Comparison of ENCODE assay signal across 8 cellular contexts in genomic region chr7:74206589-74207120, GRCh38. TPM values are rescaled to one million over a fixed set of nuclear protein-coding genes. Genes with fewer than 3 reads are reported as not detected.
A peak's percentile ranks its signal among the peaks of the same experiment; 100 is the strongest.
DNase-seq lines count a peak whose midpoint lies in the region; ATAC-seq, FAIRE-seq and TF ChIP-seq lines count a peak whose summit lies in the region.

No MANE protein-coding gene starts in this region.

- H3K4me1 ChIP-seq in A549: peaks cover 19% of the 10 kb centered on the region
- H3K4me1 ChIP-seq in right cardiac atrium (ENCODE audit: control insufficient read depth, insufficient read depth, low read length): no peaks in the 10 kb centered on the region

- TF ChIP-seq RAD21 in A549 (conservative IDR thresholded peaks at IDR 0.05 in 1 of 2, IDR thresholded peaks at IDR 0.05 in 1 of 2): peak; percentile 91 to 95

- TF ChIP-seq CTCF in A549 (IDR thresholded peaks at IDR 0.05): peak; percentile 96
- TF ChIP-seq CTCF in GM13977 (IDR thresholded peaks at IDR 0.05; ENCODE audit: extremely low read depth, insufficient read depth, missing control alignments): peak; percentile 94

- FAIRE-seq in A549 (lab: Jason Lieb, UNC): no peak

- in situ Hi-C loops in GM13977 (cut with MboI; ENCODE audit: low pct_unique_long_range_greater_than_20kb, low sequenced_read_pairs, unreplicated experiment): loop anchor here (5.0 kb wide), 1 partner anchor 196 kb away; no protein-coding TSS in a partner anchor

- intact Hi-C loops in right cardiac atrium (cut with DNase I): loop anchor here (2.0 to 10.0 kb wide), 5 partner anchors 142 to 342 kb away; partner anchors contain the start of gene TMEM270 (in 2 of the 4)
- intact Hi-C loops in sciatic nerve (cut with DNase I): loop anchor here (5.0 kb wide), 1 partner anchor 191 kb away; no protein-coding TSS in a partner anchor

- no peaks in the 10 kb centered on the region for H3K27me3 ChIP-seq in right cardiac atrium (ENCODE audit: control insufficient read depth, insufficient read depth)

- TF ChIP-seq EP300 in A549 (IDR thresholded peaks at IDR 0.05): no peak

- H3K27ac ChIP-seq in A549 (peak overlapping the region; percentile 54 to 70; a peak in 4 of 6 replicates), right cardiac atrium (ENCODE audit: low read length) (no peak overlapping the region)

- H3K9me3 ChIP-seq in A549: no peaks in the 10 kb centered on the region
- no peaks in the 10 kb centered on the region for H3K9me3 ChIP-seq in right cardiac atrium (ENCODE audit: control insufficient read depth, low read length)

- POLR2A ChIA-PET in A549 (lab: Yijun Ruan, JAX): interaction anchor here (0.6 to 2.2 kb wide), 5 partner anchors 13 to 250 kb away, joined by 4 to 8 read pairs (median 4); partner anchors contain the start of gene EIF4H

- H3K4me3 ChIP-seq in A549 (no peak overlapping the region), right cardiac atrium (ENCODE audit: low read length) (no peak overlapping the region)

- ATAC-seq in A549 (peak; percentile 79 to 81), right cardiac atrium (peak; percentile 74 to 86), sciatic nerve (peak; percentile 86), GM19035 (IDR thresholded peaks at IDR 0.05; ENCODE audit: unreplicated experiment) (no peak)

- peak overlapping the region; percentile 83 for H3K4me2 ChIP-seq in A549

- peak; percentile 77 for DNase-seq in A549 (ENCODE audit: low read depth in 1 of 2, low spot score in 1 of 2)
- DNase-seq in GM13977 (ENCODE audit: low spot score): peak; percentile 83
- peak; percentile 41 for DNase-seq in NCI-H1105 (lab: John Stamatoyannopoulos, UW)
- peak; percentile 82 for DNase-seq in T-helper 9 cell
- peak in 57 of 58 donors; percentile 18 to 92 (median 69) for DNase-seq in anterior cingulate cortex (lab: John Stamatoyannopoulos, UW)
- peak; percentile 86 to 95 (median 94) for DNase-seq in right cardiac atrium
- DNase-seq in sciatic nerve (ENCODE audit: low spot score): peak; percentile 95

- CTCF ChIA-PET in A549 (lab: Yijun Ruan, JAX): interaction anchor here (0.6 to 28.4 kb wide), 82 partner anchors 9 to 565 kb away, joined by 3 to 684 read pairs (median 5); partner anchors contain the start of genes CLIP2, EIF4H, LIMK1 and RFC2

- WGBS in A549 (ENCODE audit: missing lambda C conversion rate): 21% methylated on average over 20 of the region's 23 CpGs
- WGBS in right cardiac atrium: 17% methylated on average over 23 of the region's 23 CpGs

- TF ChIP-seq POLR2A in A549 (IDR thresholded peaks at IDR 0.05; ENCODE audit: low read length): no peak

TF ChIP-seq in A549, 52 proteins besides CTCF, POLR2A, EP300 and RAD21:
- TF ChIP-seq SMC3 (IDR thresholded peaks at IDR 0.05): peak; percentile 98
- TF ChIP-seq FOSB (CRISPR knock-in tag; IDR thresholded peaks at IDR 0.05): no peak

RNA-seq across cellular contexts. Expression of gene LAT2, which starts 3.2 kb away (rescaled TPM):
- 2.9 and 3.0 TPM in 2 replicates for polyA plus RNA-seq in A549 (2011; rRNA removed)
- 1.3 and 1.7 TPM in 2 replicates for polyA plus RNA-seq in A549 (2012; cell fraction: cytosol; rRNA removed)
- polyA plus RNA-seq in A549 (2012; cell fraction: nucleus; rRNA removed): 3.1 and 3.8 TPM in 2 replicates
- polyA plus RNA-seq in A549 (2017; fragmentation: RNase III; extraction: RNeasy Plus Mini Kit Qiagen cat#74134 plus additional on column Dnase treatment): 0.83 to 1.0 TPM (median 0.97 TPM) in 3 replicates
- polyA minus RNA-seq in A549 (2011; rRNA and poly(A)+ RNA removed): 2.7 and 4.2 TPM in 2 replicates
- 1 to 10 TPM; 2.4 to 5.1 (median 3.8) TPM for total RNA-seq in right cardiac atrium
- polyA plus RNA-seq in right cardiac atrium: 2.1 TPM
- total RNA-seq in sciatic nerve: 12.5 TPM

RNA-seq across cellular contexts. Expression of gene EIF4H, which starts 32.5 kb away (rescaled TPM):
- 300 and 364 TPM in 2 replicates for polyA plus RNA-seq in A549 (2011; rRNA removed)
- 289 and 308 TPM in 2 replicates for polyA plus RNA-seq in A549 (2012; cell fraction: cytosol; rRNA removed)
- polyA plus RNA-seq in A549 (2012; cell fraction: nucleus; rRNA removed): 226 and 322 TPM in 2 replicates
- polyA plus RNA-seq in A549 (2017; fragmentation: RNase III; extraction: RNeasy Plus Mini Kit Qiagen cat#74134 plus additional on column Dnase treatment): 343 to 377 TPM (median 361 TPM) in 3 replicates
- polyA minus RNA-seq in A549 (2011; rRNA and poly(A)+ RNA removed): 229 and 243 TPM in 2 replicates
- 100 to 1,000 TPM; 186 to 223 (median 202) TPM for total RNA-seq in right cardiac atrium
- 139 TPM for polyA plus RNA-seq in right cardiac atrium
- 213 TPM for total RNA-seq in sciatic nerve

RNA-seq across cellular contexts. Expression of gene RFC2, which starts 47.5 kb away (rescaled TPM):
- polyA plus RNA-seq in A549 (2011; rRNA removed) (44.6 and 46.6 TPM in 2 replicates), A549 (2017; fragmentation: RNase III; extraction: RNeasy Plus Mini Kit Qiagen cat#74134 plus additional on column Dnase treatment) (70.9 to 77.7 TPM (median 71.2 TPM) in 3 replicates), right cardiac atrium (9.4 TPM)
- polyA plus RNA-seq in A549 (2012; cell fraction: cytosol; rRNA removed): 42.0 and 53.9 TPM in 2 replicates
- 18.2 and 37.6 TPM in 2 replicates for polyA plus RNA-seq in A549 (2012; cell fraction: nucleus; rRNA removed)
- polyA minus RNA-seq in A549 (2011; rRNA and poly(A)+ RNA removed): 55.7 and 58.3 TPM in 2 replicates
- total RNA-seq in right cardiac atrium (10 to 100 TPM in 1 of 4 donors, 1 to 10 TPM in 3; 8.9 to 11.5 (median 9.1) TPM), sciatic nerve (17.1 TPM)

Comparison
In these comparisons a context has a peak if more than half of its experiments do, and no peak if none do; other contexts are left out.
1. DNase-seq: peak in every context shown above with its lines; median percentile 95 in sciatic nerve; 94 in right cardiac atrium; 83 in GM13977; 82 in T-helper 9 cell; 77 in A549; 69 in anterior cingulate cortex; 41 in NCI-H1105.